Comparison of ENCODE assay signal across 12 cellular contexts in genomic region chr5:68378204-68378830, GRCh38.
DNase-seq lines count a peak whose midpoint lies in the region; ATAC-seq and TF ChIP-seq lines count a peak whose summit lies in the region.
"Had no signal": no experiment of that assay in that cellular context is flagged by ENCODE, and none has a peak within 500 bp of the region (broad histone marks: within the 10 kb centered on the region; RNA-seq: fewer than 3 reads in every experiment).

No MANE protein-coding gene starts in this region.

- no peaks in the 10 kb centered on the region for H3K36me3 ChIP-seq in NT2/D1 (ENCODE audit: insufficient read depth, insufficient read length, low read length)
- no peaks in the 10 kb centered on the region for H3K36me3 ChIP-seq in uterus
- H3K36me3 ChIP-seq in suprapubic skin: no peaks in the 10 kb centered on the region
- H3K36me3 ChIP-seq in upper lobe of left lung: no peaks in the 10 kb centered on the region

- H3K27ac ChIP-seq in uterus: peak overlapping the region; percentile 74 to 84
- H3K27ac ChIP-seq in suprapubic skin: no peak overlapping the region
- H3K27ac ChIP-seq in upper lobe of left lung: no peak overlapping the region

- TF ChIP-seq CTCF in uterus (IDR thresholded peaks at IDR 0.05) (no peak), suprapubic skin (IDR thresholded peaks at IDR 0.05) (no peak), upper lobe of left lung (IDR thresholded peaks at IDR 0.05) (no peak)

- H3K9me3 ChIP-seq in NT2/D1 (ENCODE audit: insufficient read depth, low read length): no peaks in the 10 kb centered on the region; the same call in 1 of the 2 replicates
- H3K9me3 ChIP-seq in uterus: no peaks in the 10 kb centered on the region
- no peaks in the 10 kb centered on the region for H3K9me3 ChIP-seq in suprapubic skin
- no peaks in the 10 kb centered on the region for H3K9me3 ChIP-seq in upper lobe of left lung

- WGBS in suprapubic skin: 66% methylated on average over 3 of the region's 3 CpGs
- 59 to 70% methylated on average over 3 of the region's 3 CpGs for WGBS in upper lobe of left lung, 2 donors

- ATAC-seq in HG02870 (IDR thresholded peaks at IDR 0.05; ENCODE audit: unreplicated experiment) (peak; percentile 68), upper lobe of left lung (ENCODE audit: low FRiP score in 2 of 2) (no peak)
- ATAC-seq: esophagus mucosa, HCT116 had no signal

- no peaks in the 10 kb centered on the region for H3K27me3 ChIP-seq in NT2/D1 (ENCODE audit: insufficient read depth, insufficient read length)
- no peaks in the 10 kb centered on the region for H3K27me3 ChIP-seq in uterus
- no peaks in the 10 kb centered on the region for H3K27me3 ChIP-seq in suprapubic skin
- no peaks in the 10 kb centered on the region for H3K27me3 ChIP-seq in upper lobe of left lung

- H3K4me1 ChIP-seq in NT2/D1 (ENCODE audit: insufficient read depth, insufficient read length): no peaks in the 10 kb centered on the region
- peaks cover 0 to 6% of the 10 kb centered on the region in 2 donors for H3K4me1 ChIP-seq in uterus
- peaks cover 50% of the 10 kb centered on the region for H3K4me1 ChIP-seq in suprapubic skin
- H3K4me1 ChIP-seq in upper lobe of left lung: peaks cover 0 to 13% (median 6%) of the 10 kb centered on the region in 4 donors

- DNase-seq in activated gamma-delta T cell treated with Interleukin-2 at 50 U/mL for 16 hours (peak; percentile 36), activated gamma-delta T cell (lab: John Stamatoyannopoulos, UW) (no peak), NT2/D1 (ENCODE audit: low read depth, low spot score) (peak; percentile 43), uterus (no peak), suprapubic skin (ENCODE audit: low spot score in 2 of 2) (no peak), upper lobe of left lung (no peak), cortex of kidney (lab: John Stamatoyannopoulos, UW) (no peak)
- DNase-seq: NCI-H748 treated with DMSO at 0.1 percent for 48 hours, nephron progenitor cell had no signal

- H3K9ac ChIP-seq in NT2/D1 (ENCODE audit: insufficient read length, low read depth): no peak overlapping the region

- H3K4me3 ChIP-seq in NT2/D1 (ENCODE audit: insufficient read length, low read depth) (no peak overlapping the region), uterus (no peak overlapping the region), suprapubic skin (no peak overlapping the region), upper lobe of left lung (no peak overlapping the region)

- TF ChIP-seq POLR2A in uterus (IDR thresholded peaks at IDR 0.05): no peak
- no peak for TF ChIP-seq POLR2A in suprapubic skin (IDR thresholded peaks at IDR 0.05)
- no peak for TF ChIP-seq POLR2A in upper lobe of left lung (IDR thresholded peaks at IDR 0.05)

- intact Hi-C loops in uterus (cut with DNase I; ENCODE audit: low total_unique reads): no loop called here

- TF ChIP-seq EP300 in suprapubic skin (IDR thresholded peaks at IDR 0.05): no peak
- TF ChIP-seq EP300 in upper lobe of left lung (IDR thresholded peaks at IDR 0.05): no peak

Comparison
In these comparisons a context has a peak if more than half of its experiments do, and no peak if none do; other contexts are left out.
1. DNase-seq: peak in activated gamma-delta T cell treated with Interleukin-2 at 50 U/mL for 16 hours (single experiment) and NT2/D1 (single experiment); none in activated gamma-delta T cell (single experiment), uterus (0 of 2), suprapubic skin (0 of 2), upper lobe of left lung (0 of 2) and cortex of kidney (single experiment).
2. H3K27ac ChIP-seq: peak in uterus (2 of 2); none in suprapubic skin (single experiment) and upper lobe of left lung (0 of 4).